ENCODE assay signal across 8 cellular contexts in genomic region chr10:110226926-110227641, GRCh38. TPM values are rescaled to one million over a fixed set of nuclear protein-coding genes. Genes with fewer than 3 reads are reported as not detected.
DNase-seq lines count a peak whose midpoint lies in the region; ATAC-seq and TF ChIP-seq lines count a peak whose summit lies in the region.

No MANE protein-coding gene starts in this region.

- DNase-seq in NCI-H2081 (lab: John Stamatoyannopoulos, UW) (peak; percentile 73 to 78), NCI-H2081 treated with DMSO at 0.1 percent for 48 hours (lab: John Stamatoyannopoulos, UW) (no peak), NCI-H2227 treated with DMSO at 0.1 percent for 48 hours (lab: John Stamatoyannopoulos, UW) (peak; percentile 81), lung (ENCODE audit: low spot score) (peak; percentile 81)
- DNase-seq in activated CD4-positive, alpha-beta memory T cell treated with anti-CD3 and anti-CD28 coated beads, Interleukin-2, amount 10 ng/mL, durations not matched to agents 7 days and 5 days, result peak; percentile 50
- DNase-seq in effector CD4-positive, alpha-beta T cell, result peak; percentile 68
- DNase-seq in stimulated activated CD8-positive, alpha-beta memory T cell treated with anti-CD3 and anti-CD28 coated beads, Interleukin-15, amount 100 ng/mL, for 24 hours (ENCODE audit: low read depth), result peak; percentile 40

- peak overlapping the region; percentile 82 for H3K27ac Mint-ChIP-seq in activated CD4-positive, alpha-beta memory T cell treated with anti-CD3 and anti-CD28 coated beads, Interleukin-2, amount 10 ng/mL, durations not matched to agents 7 days and 5 days

- ATAC-seq in lung (ENCODE audit: insufficient read depth, low FRiP score) (peak; percentile 55), HG02571 (IDR thresholded peaks at IDR 0.05; ENCODE audit: unreplicated experiment) (no peak)

- CTCF ChIA-PET in activated CD4-positive, alpha-beta memory T cell treated with anti-CD3 and anti-CD28 coated beads, Interleukin-2, amount 10 ng/mL, durations not matched to agents 7 days and 5 days (lab: Charles Lee), result no interaction called here

- POLR2A ChIA-PET in activated CD4-positive, alpha-beta memory T cell treated with anti-CD3 and anti-CD28 coated beads, Interleukin-2, amount 10 ng/mL, durations not matched to agents 7 days and 5 days (lab: Charles Lee), result interaction anchor here (0.6 to 9.1 kb wide), 4 partner anchors 17 to 340 kb away, joined by 3 to 222 read pairs (median 3); partner anchors contain the start of genes MXI1 and SMC3

- H3K27me3 Mint-ChIP-seq in activated CD4-positive, alpha-beta memory T cell treated with anti-CD3 and anti-CD28 coated beads, Interleukin-2, amount 10 ng/mL, durations not matched to agents 7 days and 5 days, result no peaks in the 10 kb centered on the region

- H3K36me3 Mint-ChIP-seq in activated CD4-positive, alpha-beta memory T cell treated with anti-CD3 and anti-CD28 coated beads, Interleukin-2, amount 10 ng/mL, durations not matched to agents 7 days and 5 days (ENCODE audit: low read depth), result peaks cover 24% of the 10 kb centered on the region

- H3K4me3 Mint-ChIP-seq in activated CD4-positive, alpha-beta memory T cell treated with anti-CD3 and anti-CD28 coated beads, Interleukin-2, amount 10 ng/mL, durations not matched to agents 7 days and 5 days, result peak overlapping the region; percentile 88

- peak overlapping the region; percentile 90 for H3K4me3 ChIP-seq in lung

- no peaks in the 10 kb centered on the region for H3K9me3 Mint-ChIP-seq in activated CD4-positive, alpha-beta memory T cell treated with anti-CD3 and anti-CD28 coated beads, Interleukin-2, amount 10 ng/mL, durations not matched to agents 7 days and 5 days

- H3K9me3 ChIP-seq in lung (ENCODE audit: control insufficient read depth in 2 of 2, insufficient read depth in 1 of 2, low read length in 1 of 2), result no peaks in the 10 kb centered on the region

- peaks cover 0 to 2% of the 10 kb centered on the region in 2 donors for H3K36me3 ChIP-seq in lung (ENCODE audit: control insufficient read depth in 2 of 2, insufficient read depth in 2 of 2, low read length in 2 of 2)

- WGBS in lung, 2 donors, result 1% methylated on average over 39 to 69 of the region's 71 CpGs

- H3K4me1 Mint-ChIP-seq in activated CD4-positive, alpha-beta memory T cell treated with anti-CD3 and anti-CD28 coated beads, Interleukin-2, amount 10 ng/mL, durations not matched to agents 7 days and 5 days, result peaks cover 42% of the 10 kb centered on the region

- H3K27me3 ChIP-seq in lung (ENCODE audit: control insufficient read depth, insufficient read depth), result no peaks in the 10 kb centered on the region

- H3K27ac ChIP-seq in lung (ENCODE audit: low read depth in 1 of 2, low read length in 1 of 2), result peak overlapping the region; percentile 81 to 93

- H3K4me1 ChIP-seq in lung (ENCODE audit: control insufficient read depth in 2 of 2, insufficient read depth in 2 of 2, low read length in 2 of 2), result peaks cover 3 to 7% of the 10 kb centered on the region in 2 donors

- TF ChIP-seq CTCF in lung (IDR thresholded peaks at IDR 0.05; ENCODE audit: control extremely low read depth, extremely low read depth), result no peak

RNA-seq across cellular contexts. Expression of gene MXI1, which starts 19.7 kb away (rescaled TPM):
- 10 to 100 TPM; 74.2 to 75.4 TPM for total RNA-seq in activated CD4-positive, alpha-beta memory T cell treated with anti-CD3 and anti-CD28 coated beads, Interleukin-2, amount 10 ng/mL, durations not matched to agents 7 days and 5 days
- total RNA-seq in lung, result 10 to 100 TPM; 20.1 to 55.8 TPM
- 10 to 100 TPM; 11.2 to 17.3 TPM for polyA plus RNA-seq in lung
